ENCODE assay signal across 24 cellular contexts in genomic region chr17:41069031-41069430, GRCh38.
"Had no signal": no experiment of that assay in that cellular context is flagged by ENCODE, and none has a peak within 500 bp of the region (broad histone marks: within the 10 kb centered on the region; RNA-seq: fewer than 3 reads in every experiment).

No MANE protein-coding gene starts in this region.

- H3K36me3 ChIP-seq: neural progenitor cell, ovary, right lobe of liver, sigmoid colon, stomach, thoracic aorta, thyroid gland, tibial nerve, upper lobe of left lung, uterus had no signal

- FAIRE-seq: small intestine had no signal

- H3K4me3 ChIP-seq: neural progenitor cell, ovary, psoas muscle, right lobe of liver, sigmoid colon, stomach, thoracic aorta, thyroid gland, tibial nerve, upper lobe of left lung, uterus had no signal

- H3K27ac ChIP-seq: neural progenitor cell, ovary, parathyroid adenoma, psoas muscle, right lobe of liver, sigmoid colon, stomach, thoracic aorta, thyroid gland, tibial nerve, upper lobe of left lung, uterus had no signal

- DNase-seq: natural killer cell; occipital lobe; ovary; posterior cingulate gyrus; psoas muscle; right cardiac atrium; right lobe of liver; sigmoid colon; small intestine; stimulated activated CD4-positive, alpha-beta T cell treated with anti-CD3 and anti-CD28 coated beads, Interleukin-15, amount 100 ng/mL, for 24 hours; stimulated activated CD4-positive, alpha-beta T cell treated with anti-CD3 and anti-CD28 coated beads, Interleukin-2, amount 100 ng/mL, for 24 hours; stimulated activated CD4-positive, alpha-beta T cell treated with anti-CD3 and anti-CD28 coated beads, Interleukin-2, amount 100 ng/mL, for 48 hours; stimulated activated CD4-positive, alpha-beta T cell treated with anti-CD3 and anti-CD28 coated beads, Interleukin-4, amount 100 ng/mL, for 24 hours; stimulated activated naive B cell treated with anti-CD40 and anti-IgM and Interleukin-4, amounts not matched to agents 10 μg/mL and 1 μg/mL and 100 μg/mL, for 72 hours; stimulated activated naive CD4-positive, alpha-beta T cell treated with Interleukin-2 at 50 U/mL for 16 hours; stomach; thyroid gland; trophoblast cell; upper lobe of left lung; uterus had no signal

- H3K27me3 ChIP-seq: neural progenitor cell, ovary, right lobe of liver, sigmoid colon, stomach, thyroid gland, tibial nerve, upper lobe of left lung, uterus had no signal
